Comparison of ENCODE assay signal across 8 cellular contexts in the genomic region with DNA sequence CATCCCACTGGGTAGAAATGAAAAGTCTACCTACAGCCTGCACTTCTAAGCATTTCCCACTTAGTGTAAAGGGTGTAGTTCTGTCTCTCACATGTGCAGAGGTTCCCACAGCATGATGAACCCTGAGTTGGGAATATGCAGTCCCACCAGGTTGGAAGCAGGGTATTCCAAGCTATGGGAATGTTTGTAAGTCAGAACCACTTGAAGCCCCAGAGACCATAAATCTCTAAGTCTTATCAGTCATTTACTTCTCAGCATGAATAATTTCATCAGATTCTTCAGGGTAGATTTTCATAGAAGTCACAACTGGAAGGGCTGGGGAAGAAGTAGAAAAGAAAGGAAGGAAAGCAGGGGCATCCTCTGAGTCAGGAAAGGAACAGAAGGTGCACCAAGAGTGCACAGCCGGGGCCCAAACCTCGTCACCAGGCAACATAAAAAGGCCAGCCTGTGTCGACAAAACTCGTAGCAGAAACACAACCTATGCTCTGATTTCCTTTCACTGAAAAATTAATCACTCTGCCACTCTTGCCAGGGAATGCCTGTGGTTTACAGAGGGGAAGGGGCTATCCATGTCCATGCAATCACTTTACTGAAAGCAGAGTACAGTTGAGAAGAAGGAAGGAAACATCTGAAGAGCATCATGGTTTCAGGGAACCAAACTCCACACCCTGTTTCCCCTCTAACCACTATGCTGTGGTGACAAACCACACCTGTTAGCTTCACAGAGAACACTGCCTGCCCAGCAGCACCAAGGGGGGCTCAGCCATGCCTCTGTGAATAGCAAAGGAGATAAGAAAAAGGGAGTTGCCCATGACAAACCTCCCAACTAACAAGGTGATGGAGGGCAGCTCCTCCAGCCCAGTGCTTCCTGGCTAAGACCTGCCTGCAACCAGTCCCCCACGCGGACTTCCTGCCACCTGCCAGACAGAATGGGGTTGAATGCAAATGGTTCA. TPM values are rescaled to one million over a fixed set of nuclear protein-coding genes. Genes with fewer than 3 reads are reported as not detected.
A peak's percentile ranks its signal among the peaks of the same experiment; 100 is the strongest.
DNase-seq lines count a peak whose midpoint lies in the region; ATAC-seq lines count a peak whose summit lies in the region.

No MANE protein-coding gene starts in this region.

- H3K27ac Mint-ChIP-seq in activated CD4-positive, alpha-beta memory T cell treated with anti-CD3 and anti-CD28 coated beads for 36 hours = peak overlapping the region; percentile 87
- peak overlapping the region; percentile 81 for H3K27ac Mint-ChIP-seq in stimulated activated effector memory CD8-positive, alpha-beta T cell treated with anti-CD3 and anti-CD28 coated beads, Interleukin-12 subunit alpha, Interleukin-12 subunit beta, amount 100 ng/mL, for 72 hours

- DNase-seq in AML-193 (lab: John Stamatoyannopoulos, UW) (peak; percentile 79 to 81), fibroblast of peridontal ligament (ENCODE audit: extremely low read depth) (peak; percentile 27), SW 1271 (lab: John Stamatoyannopoulos, UW) (no peak), GM03348 (ENCODE audit: low spot score) (no peak)
- DNase-seq in activated CD4-positive, alpha-beta memory T cell treated with anti-CD3 and anti-CD28 coated beads for 36 hours = peak; percentile 83
- DNase-seq in stimulated activated effector memory CD8-positive, alpha-beta T cell treated with anti-CD3 and anti-CD28 coated beads, Interleukin-12 subunit alpha, Interleukin-12 subunit beta, amount 100 ng/mL, for 72 hours (ENCODE audit: low spot score in 2 of 2) = peak; percentile 38 to 85

- H3K4me1 Mint-ChIP-seq in activated CD4-positive, alpha-beta memory T cell treated with anti-CD3 and anti-CD28 coated beads for 36 hours (ENCODE audit: low read depth) = peaks cover 77% of the 10 kb centered on the region
- H3K4me1 Mint-ChIP-seq in stimulated activated effector memory CD8-positive, alpha-beta T cell treated with anti-CD3 and anti-CD28 coated beads, Interleukin-12 subunit alpha, Interleukin-12 subunit beta, amount 100 ng/mL, for 72 hours = peaks cover 83% of the 10 kb centered on the region

- H3K27me3 Mint-ChIP-seq in activated CD4-positive, alpha-beta memory T cell treated with anti-CD3 and anti-CD28 coated beads for 36 hours = no peaks in the 10 kb centered on the region

- CTCF ChIA-PET in activated CD4-positive, alpha-beta memory T cell treated with anti-CD3 and anti-CD28 coated beads for 36 hours (lab: Charles Lee) = interaction anchor here (0.6 to 6.1 kb wide), 11 partner anchors 9 to 115 kb away, joined by 3 to 27 read pairs (median 3); partner anchors contain the start of gene SH3BP5

- peaks cover 15% of the 10 kb centered on the region for H3K36me3 Mint-ChIP-seq in activated CD4-positive, alpha-beta memory T cell treated with anti-CD3 and anti-CD28 coated beads for 36 hours
- peaks cover 16% of the 10 kb centered on the region for H3K36me3 Mint-ChIP-seq in stimulated activated effector memory CD8-positive, alpha-beta T cell treated with anti-CD3 and anti-CD28 coated beads, Interleukin-12 subunit alpha, Interleukin-12 subunit beta, amount 100 ng/mL, for 72 hours

- ATAC-seq in GM19438 (IDR thresholded peaks at IDR 0.05; ENCODE audit: low read depth, unreplicated experiment) = peak; percentile 88
- peak; percentile 85 for ATAC-seq in HG03469 (IDR thresholded peaks at IDR 0.05; ENCODE audit: unreplicated experiment)
- ATAC-seq in stimulated activated effector memory CD8-positive, alpha-beta T cell treated with anti-CD3 and anti-CD28 coated beads, Interleukin-12 subunit alpha, Interleukin-12 subunit beta, amount 100 ng/mL, for 72 hours = peak; percentile 93

- H3K4me3 Mint-ChIP-seq in activated CD4-positive, alpha-beta memory T cell treated with anti-CD3 and anti-CD28 coated beads for 36 hours = peak overlapping the region; percentile 42
- H3K4me3 Mint-ChIP-seq in stimulated activated effector memory CD8-positive, alpha-beta T cell treated with anti-CD3 and anti-CD28 coated beads, Interleukin-12 subunit alpha, Interleukin-12 subunit beta, amount 100 ng/mL, for 72 hours = peak overlapping the region; percentile 56

- intact Hi-C loops in activated CD4-positive, alpha-beta memory T cell treated with anti-CD3 and anti-CD28 coated beads for 36 hours (cut with micrococcal nuclease) = loop anchor here (1.0 kb wide), 5 partner anchors 8 to 86 kb away; no protein-coding TSS in a partner anchor

- no peaks in the 10 kb centered on the region for H3K9me3 Mint-ChIP-seq in activated CD4-positive, alpha-beta memory T cell treated with anti-CD3 and anti-CD28 coated beads for 36 hours
- H3K9me3 Mint-ChIP-seq in stimulated activated effector memory CD8-positive, alpha-beta T cell treated with anti-CD3 and anti-CD28 coated beads, Interleukin-12 subunit alpha, Interleukin-12 subunit beta, amount 100 ng/mL, for 72 hours = no peaks in the 10 kb centered on the region

- POLR2A ChIA-PET in activated CD4-positive, alpha-beta memory T cell treated with anti-CD3 and anti-CD28 coated beads for 36 hours (lab: Charles Lee) = interaction anchor here (2.1 to 2.5 kb wide), 2 partner anchors 19 to 70 kb away, joined by 9 to 15 read pairs; no protein-coding TSS in a partner anchor

RNA-seq across cellular contexts. Expression of gene SH3BP5, which starts 40.5 kb away (rescaled TPM):
- total RNA-seq in activated CD4-positive, alpha-beta memory T cell treated with anti-CD3 and anti-CD28 coated beads for 36 hours = 10 to 100 TPM; 33.6 to 37.5 TPM

Comparison
In these comparisons a context has a peak if more than half of its experiments do, and no peak if none do; other contexts are left out.
1. DNase-seq: peak in AML-193 (2 of 2), activated CD4-positive, alpha-beta memory T cell treated with anti-CD3 and anti-CD28 coated beads for 36 hours (single experiment), fibroblast of peridontal ligament (single experiment) and stimulated activated effector memory CD8-positive, alpha-beta T cell treated with anti-CD3 and anti-CD28 coated beads, Interleukin-12 subunit alpha, Interleukin-12 subunit beta, amount 100 ng/mL, for 72 hours (2 of 2); none in SW 1271 (0 of 2) and GM03348 (single experiment).
2. Peak in every context shown above with its lines, with median percentiles within 50 percentile points of each other: ATAC-seq.